In genomic region chr10:32210306-32211045, GRCh38 we compare ENCODE assay signal across 2 cellular contexts.
TF ChIP-seq lines count a peak whose summit lies in the region.

No MANE protein-coding gene starts in this region.

TF ChIP-seq in GM12878, 131 proteins besides CTCF, POLR2A, EP300 and RAD21:
- TF ChIP-seq USF1 (IDR thresholded peaks at IDR 0.05; ENCODE audit: borderline replicate concordance, extremely low read length, insufficient read depth, low read depth, low read length) (no peak), RCOR1 (conservative IDR thresholded peaks at IDR 0.05; ENCODE audit: low read depth, low read length) (no peak), CEBPB (IDR thresholded peaks at IDR 0.05; ENCODE audit: borderline replicate concordance in 1 of 2, low read depth in 2 of 2, low read length in 2 of 2) (no peak), CBFB (IDR thresholded peaks at IDR 0.05; ENCODE audit: low read depth) (no peak)
TF ChIP-seq in GM12878: peak in this region for 0.

TF ChIP-seq in HepG2, 621 proteins besides CTCF, POLR2A, EP300 and RAD21 (continues in another document):
- TF ChIP-seq HNRNPUL1 (IDR thresholded peaks at IDR 0.05; ENCODE audit: low read depth, low read length): no peak
- TF ChIP-seq ZNF274 (CRISPR knock-in tag; IDR thresholded peaks at IDR 0.05): no peak
- TF ChIP-seq, protein P1, sequence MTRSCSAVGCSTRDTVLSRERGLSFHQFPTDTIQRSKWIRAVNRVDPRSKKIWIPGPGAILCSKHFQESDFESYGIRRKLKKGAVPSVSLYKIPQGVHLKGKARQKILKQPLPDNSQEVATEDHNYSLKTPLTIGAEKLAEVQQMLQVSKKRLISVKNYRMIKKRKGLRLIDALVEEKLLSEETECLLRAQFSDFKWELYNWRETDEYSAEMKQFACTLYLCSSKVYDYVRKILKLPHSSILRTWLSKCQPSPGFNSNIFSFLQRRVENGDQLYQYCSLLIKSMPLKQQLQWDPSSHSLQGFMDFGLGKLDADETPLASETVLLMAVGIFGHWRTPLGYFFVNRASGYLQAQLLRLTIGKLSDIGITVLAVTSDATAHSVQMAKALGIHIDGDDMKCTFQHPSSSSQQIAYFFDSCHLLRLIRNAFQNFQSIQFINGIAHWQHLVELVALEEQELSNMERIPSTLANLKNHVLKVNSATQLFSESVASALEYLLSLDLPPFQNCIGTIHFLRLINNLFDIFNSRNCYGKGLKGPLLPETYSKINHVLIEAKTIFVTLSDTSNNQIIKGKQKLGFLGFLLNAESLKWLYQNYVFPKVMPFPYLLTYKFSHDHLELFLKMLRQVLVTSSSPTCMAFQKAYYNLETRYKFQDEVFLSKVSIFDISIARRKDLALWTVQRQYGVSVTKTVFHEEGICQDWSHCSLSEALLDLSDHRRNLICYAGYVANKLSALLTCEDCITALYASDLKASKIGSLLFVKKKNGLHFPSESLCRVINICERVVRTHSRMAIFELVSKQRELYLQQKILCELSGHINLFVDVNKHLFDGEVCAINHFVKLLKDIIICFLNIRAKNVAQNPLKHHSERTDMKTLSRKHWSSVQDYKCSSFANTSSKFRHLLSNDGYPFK (CRISPR knock-in tag; IDR thresholded peaks at IDR 0.05; ENCODE audit: borderline replicate concordance): 0 out of 2 replicates have a peak, but pooled peaks have one; percentile 26
- TF ChIP-seq ZNF3 (CRISPR knock-in tag; IDR thresholded peaks at IDR 0.05): no peak
- 0 out of 2 replicates have a peak, but pooled peaks have one; percentile 16 for TF ChIP-seq FOSL2 (CRISPR knock-in tag; IDR thresholded peaks at IDR 0.05)
- no peak for TF ChIP-seq ZNF747 (CRISPR knock-in tag; IDR thresholded peaks at IDR 0.05; ENCODE audit: borderline replicate concordance)
- no peak for TF ChIP-seq TMF1 (CRISPR knock-in tag; IDR thresholded peaks at IDR 0.05; ENCODE audit: low read depth)
- no peak for TF ChIP-seq SP2 (CRISPR knock-in tag; IDR thresholded peaks at IDR 0.05)
- TF ChIP-seq ZNF331 (CRISPR knock-in tag; IDR thresholded peaks at IDR 0.05): 0 out of 2 replicates have a peak, but pooled peaks have one; percentile 21
- no peak for TF ChIP-seq FUBP1 (CRISPR knock-in tag; IDR thresholded peaks at IDR 0.05; ENCODE audit: borderline replicate concordance)
- TF ChIP-seq ZSCAN21 (CRISPR knock-in tag; IDR thresholded peaks at IDR 0.05; ENCODE audit: borderline replicate concordance): no peak
- no peak for TF ChIP-seq STAT5B (CRISPR knock-in tag; IDR thresholded peaks at IDR 0.05)
- no peak for TF ChIP-seq BCL6 (CRISPR knock-in tag; IDR thresholded peaks at IDR 0.05)
- TF ChIP-seq KLF12 (CRISPR knock-in tag; IDR thresholded peaks at IDR 0.05; ENCODE audit: borderline replicate concordance): no peak
- TF ChIP-seq CEBPG (CRISPR knock-in tag; IDR thresholded peaks at IDR 0.05): no peak
- no peak for TF ChIP-seq MAF1 (CRISPR knock-in tag; IDR thresholded peaks at IDR 0.05; ENCODE audit: borderline replicate concordance)
- no peak for TF ChIP-seq TFE3 (CRISPR knock-in tag; IDR thresholded peaks at IDR 0.05)
- peak; percentile 16; the same call in 1 of the 2 replicates for TF ChIP-seq RXRB (CRISPR knock-in tag; IDR thresholded peaks at IDR 0.05; ENCODE audit: borderline replicate concordance)
- no peak for TF ChIP-seq PCBP1 (IDR thresholded peaks at IDR 0.05; ENCODE audit: borderline replicate concordance, low read depth, low read length)
- TF ChIP-seq, protein P2, sequence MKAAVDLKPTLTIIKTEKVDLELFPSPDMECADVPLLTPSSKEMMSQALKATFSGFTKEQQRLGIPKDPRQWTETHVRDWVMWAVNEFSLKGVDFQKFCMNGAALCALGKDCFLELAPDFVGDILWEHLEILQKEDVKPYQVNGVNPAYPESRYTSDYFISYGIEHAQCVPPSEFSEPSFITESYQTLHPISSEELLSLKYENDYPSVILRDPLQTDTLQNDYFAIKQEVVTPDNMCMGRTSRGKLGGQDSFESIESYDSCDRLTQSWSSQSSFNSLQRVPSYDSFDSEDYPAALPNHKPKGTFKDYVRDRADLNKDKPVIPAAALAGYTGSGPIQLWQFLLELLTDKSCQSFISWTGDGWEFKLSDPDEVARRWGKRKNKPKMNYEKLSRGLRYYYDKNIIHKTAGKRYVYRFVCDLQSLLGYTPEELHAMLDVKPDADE (CRISPR knock-in tag; IDR thresholded peaks at IDR 0.05): no peak
- TF ChIP-seq ZNF777 (CRISPR knock-in tag; IDR thresholded peaks at IDR 0.05): 0 out of 2 replicates have a peak, but pooled peaks have one; percentile 32
- no peak for TF ChIP-seq POGZ (CRISPR knock-in tag; IDR thresholded peaks at IDR 0.05)
- no peak for TF ChIP-seq SNAI1 (CRISPR knock-in tag; IDR thresholded peaks at IDR 0.05; ENCODE audit: borderline replicate concordance)
- no peak for TF ChIP-seq GATAD2A (CRISPR knock-in tag; IDR thresholded peaks at IDR 0.05)
- no peak for TF ChIP-seq CCDC6 (CRISPR knock-in tag; IDR thresholded peaks at IDR 0.05)
- TF ChIP-seq GZF1 (CRISPR knock-in tag; IDR thresholded peaks at IDR 0.05): no peak
- TF ChIP-seq SMYD3 (CRISPR knock-in tag; IDR thresholded peaks at IDR 0.05): no peak
- no peak for TF ChIP-seq KDM3A (CRISPR knock-in tag; IDR thresholded peaks at IDR 0.05; ENCODE audit: low read depth)
- TF ChIP-seq SIN3B (IDR thresholded peaks at IDR 0.05; ENCODE audit: low read length): no peak
- no peak for TF ChIP-seq ZMYM3 (CRISPR knock-in tag; IDR thresholded peaks at IDR 0.05)
- TF ChIP-seq SOX13 (IDR thresholded peaks at IDR 0.05): no peak
- TF ChIP-seq SOX13 (CRISPR knock-in tag; conservative IDR thresholded peaks at IDR 0.05 in 1 of 2, IDR thresholded peaks at IDR 0.05 in 1 of 2): no peak
- TF ChIP-seq KLF13 (CRISPR knock-in tag; IDR thresholded peaks at IDR 0.05): no peak
- TF ChIP-seq, protein P3, sequence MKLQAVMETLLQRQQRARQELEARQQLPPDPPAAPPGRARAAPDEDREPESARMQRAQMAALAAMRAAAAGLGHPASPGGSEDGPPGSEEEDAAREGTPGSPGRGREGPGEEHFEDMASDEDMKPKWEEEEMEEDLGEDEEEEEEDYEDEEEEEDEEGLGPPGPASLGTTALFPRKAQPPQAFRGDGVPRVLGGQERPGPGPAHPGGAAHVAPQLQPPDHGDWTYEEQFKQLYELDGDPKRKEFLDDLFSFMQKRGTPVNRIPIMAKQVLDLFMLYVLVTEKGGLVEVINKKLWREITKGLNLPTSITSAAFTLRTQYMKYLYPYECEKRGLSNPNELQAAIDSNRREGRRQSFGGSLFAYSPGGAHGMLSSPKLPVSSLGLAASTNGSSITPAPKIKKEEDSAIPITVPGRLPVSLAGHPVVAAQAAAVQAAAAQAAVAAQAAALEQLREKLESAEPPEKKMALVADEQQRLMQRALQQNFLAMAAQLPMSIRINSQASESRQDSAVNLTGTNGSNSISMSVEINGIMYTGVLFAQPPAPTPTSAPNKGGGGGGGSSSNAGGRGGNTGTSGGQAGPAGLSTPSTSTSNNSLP (IDR thresholded peaks at IDR 0.05; ENCODE audit: low read depth, low read length): peak; percentile 34; the same call in 1 of the 2 replicates
- no peak for TF ChIP-seq MED1 (CRISPR knock-in tag; IDR thresholded peaks at IDR 0.05)
- no peak for TF ChIP-seq MED13 (CRISPR knock-in tag; IDR thresholded peaks at IDR 0.05)
- TF ChIP-seq GATA4 (IDR thresholded peaks at IDR 0.05; ENCODE audit: borderline replicate concordance, low read depth): no peak
- TF ChIP-seq, protein P4, sequence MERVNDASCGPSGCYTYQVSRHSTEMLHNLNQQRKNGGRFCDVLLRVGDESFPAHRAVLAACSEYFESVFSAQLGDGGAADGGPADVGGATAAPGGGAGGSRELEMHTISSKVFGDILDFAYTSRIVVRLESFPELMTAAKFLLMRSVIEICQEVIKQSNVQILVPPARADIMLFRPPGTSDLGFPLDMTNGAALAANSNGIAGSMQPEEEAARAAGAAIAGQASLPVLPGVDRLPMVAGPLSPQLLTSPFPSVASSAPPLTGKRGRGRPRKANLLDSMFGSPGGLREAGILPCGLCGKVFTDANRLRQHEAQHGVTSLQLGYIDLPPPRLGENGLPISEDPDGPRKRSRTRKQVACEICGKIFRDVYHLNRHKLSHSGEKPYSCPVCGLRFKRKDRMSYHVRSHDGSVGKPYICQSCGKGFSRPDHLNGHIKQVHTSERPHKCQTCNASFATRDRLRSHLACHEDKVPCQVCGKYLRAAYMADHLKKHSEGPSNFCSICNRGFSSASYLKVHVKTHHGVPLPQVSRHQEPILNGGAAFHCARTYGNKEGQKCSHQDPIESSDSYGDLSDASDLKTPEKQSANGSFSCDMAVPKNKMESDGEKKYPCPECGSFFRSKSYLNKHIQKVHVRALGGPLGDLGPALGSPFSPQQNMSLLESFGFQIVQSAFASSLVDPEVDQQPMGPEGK (CRISPR knock-in tag; IDR thresholded peaks at IDR 0.05): no peak
- no peak for TF ChIP-seq MXD4 (CRISPR knock-in tag; IDR thresholded peaks at IDR 0.05)
- TF ChIP-seq ZBTB14 (CRISPR knock-in tag; IDR thresholded peaks at IDR 0.05): no peak
- no peak for TF ChIP-seq EED (CRISPR knock-in tag; IDR thresholded peaks at IDR 0.05)
- TF ChIP-seq ZNF597 (CRISPR knock-in tag; IDR thresholded peaks at IDR 0.05): no peak
- no peak for TF ChIP-seq ZNF574 (CRISPR knock-in tag; IDR thresholded peaks at IDR 0.05)
- TF ChIP-seq ZNF883 (CRISPR knock-in tag; IDR thresholded peaks at IDR 0.05; ENCODE audit: not compliant biosample characterization): no peak
- TF ChIP-seq HNF4A (CRISPR knock-in tag; IDR thresholded peaks at IDR 0.05): no peak
- TF ChIP-seq ZNF75D (CRISPR knock-in tag; IDR thresholded peaks at IDR 0.05; ENCODE audit: borderline replicate concordance): no peak
- no peak for TF ChIP-seq RARG (CRISPR knock-in tag; IDR thresholded peaks at IDR 0.05; ENCODE audit: low read depth)
- TF ChIP-seq BHLHE40 (IDR thresholded peaks at IDR 0.05; ENCODE audit: low read length): 0 out of 2 replicates have a peak, but pooled peaks have one; percentile 7
- TF ChIP-seq ZBTB38 (CRISPR knock-in tag; IDR thresholded peaks at IDR 0.05): peak; percentile 60; the same call in 1 of the 2 replicates
